ENCODE assay signal across 7 cellular contexts in genomic region chr20:49812463-49813304, GRCh38.
DNase-seq lines count a peak whose midpoint lies in the region; ATAC-seq and TF ChIP-seq lines count a peak whose summit lies in the region.

TSS of gene SLC9A8 (plus strand) at chr20:49812828. CDS start at chr20:49812923, 95 bp downstream.

- peak within 1 kb of the TSS; percentile 65 for H3K4me3 ChIP-seq in astrocyte of the cerebellum (ENCODE audit: low read depth, low read length)

- peak; percentile 70 for DNase-seq in NCI-H2029 treated with DMSO at 0.1 percent for 48 hours (lab: John Stamatoyannopoulos, UW)
- peak; percentile 82 for DNase-seq in T-helper 22 cell (ENCODE audit: low read depth)
- peak; percentile 37 for DNase-seq in astrocyte of the cerebellum (ENCODE audit: low read depth)
- DNase-seq in hippocampal formation (lab: John Stamatoyannopoulos, UW) = peak; percentile 84 to 85
- peak; percentile 94 for DNase-seq in retina

- in situ Hi-C loops in astrocyte of the cerebellum (cut with HindIII; ENCODE audit: low sequenced_read_pairs) = no loop called here

- ATAC-seq in GM18505 (IDR thresholded peaks at IDR 0.05; ENCODE audit: unreplicated experiment) (peak; percentile 87), HG02943 (IDR thresholded peaks at IDR 0.05; ENCODE audit: low read depth, unreplicated experiment) (peak; percentile 76)

- peak; percentile 47 for TF ChIP-seq CTCF in astrocyte of the cerebellum (IDR thresholded peaks at IDR 0.05; ENCODE audit: low read depth, low read length, missing control alignments)

- TF ChIP-seq POLR2A in GM18505 (IDR thresholded peaks at IDR 0.05; ENCODE audit: borderline replicate concordance, extremely low read depth, insufficient read depth, insufficient read length) = peak; percentile 87

Comparison
In these comparisons a context has a peak if more than half of its experiments do, and no peak if none do; other contexts are left out.
1. Peak in every context shown above with its lines: DNase-seq, ATAC-seq and H3K4me3 ChIP-seq.
2. DNase-seq: peak in every context shown above with its lines; median percentile 94 in retina; 84 in hippocampal formation; 82 in T-helper 22 cell; 70 in NCI-H2029 treated with DMSO at 0.1 percent for 48 hours; 37 in astrocyte of the cerebellum.